ENCODE assay signal across 20 cellular contexts in genomic region chr2:215447673-215448081, GRCh38. TPM values are rescaled to one million over a fixed set of nuclear protein-coding genes. Genes with fewer than 3 reads are reported as not detected.
DNase-seq lines count a peak whose midpoint lies in the region; ATAC-seq, FAIRE-seq and TF ChIP-seq lines count a peak whose summit lies in the region.
"Had no signal": no experiment of that assay in that cellular context is flagged by ENCODE, and none has a peak within 500 bp of the region (broad histone marks: within the 10 kb centered on the region; RNA-seq: fewer than 3 reads in every experiment).

No MANE protein-coding gene starts in this region.

- H3K36me3 ChIP-seq in HepG2 (replicated peaks in 1 of 2; ENCODE audit: control insufficient read depth in 1 of 2, insufficient read depth in 2 of 2, low read length in 2 of 2), result no peaks in the 10 kb centered on the region
- no peaks in the 10 kb centered on the region for H3K36me3 ChIP-seq in right lobe of liver
- H3K36me3 ChIP-seq in smooth muscle cell (ENCODE audit: low read depth), result no peaks in the 10 kb centered on the region
- H3K36me3 ChIP-seq: BLaER1 had no signal

- no peak for DNase-seq in HepG2 (ENCODE audit: low spot score)
- no peak for DNase-seq in right lobe of liver
- DNase-seq in amniotic epithelial cell (ENCODE audit: low read depth), result peak; percentile 81
- DNase-seq in foreskin keratinocyte, result peak; percentile 93 to 96
- no peak for DNase-seq in smooth muscle cell (lab: John Stamatoyannopoulos, UW; ENCODE audit: unreplicated experiment)
- DNase-seq in natural killer cell, result no peak
- DNase-seq in NCI-H774 (lab: John Stamatoyannopoulos, UW), result no peak
- DNase-seq: 8988T; CD4-positive, alpha-beta memory T cell; DMS153; DMS79; GDM1; H9 had no signal

- no peak overlapping the region for H3K4me3 ChIP-seq in HepG2 (replicated peaks in 1 of 3; ENCODE audit: insufficient read depth in 1 of 3, low read depth in 2 of 3, low read length in 3 of 3)
- H3K4me3 ChIP-seq in right lobe of liver, result no peak overlapping the region
- no peak overlapping the region for H3K4me3 ChIP-seq in smooth muscle cell
- H3K4me3 ChIP-seq: BLaER1 had no signal

- peaks cover 3% of the 10 kb centered on the region for H3K4me1 ChIP-seq in HepG2 (ENCODE audit: insufficient read depth, low read length)
- H3K4me1 ChIP-seq in right lobe of liver, result no peaks in the 10 kb centered on the region
- H3K4me1 ChIP-seq in foreskin keratinocyte, result peaks cover 23% of the 10 kb centered on the region
- no peaks in the 10 kb centered on the region for H3K4me1 ChIP-seq in smooth muscle cell (ENCODE audit: low read depth)
- H3K4me1 ChIP-seq: BLaER1 had no signal

- no peak overlapping the region for H3K4me2 ChIP-seq in HepG2 (ENCODE audit: low read depth, low read length)
- peak overlapping the region; percentile 12 for H3K4me2 ChIP-seq in smooth muscle cell
- H3K4me2 ChIP-seq: BLaER1 had no signal

- TF ChIP-seq EP300 in HepG2 (IDR thresholded peaks at IDR 0.05; ENCODE audit: low read depth in 2 of 2, low read length in 2 of 2), result no peak
- no peak for TF ChIP-seq EP300 in HepG2 (CRISPR knock-in tag; IDR thresholded peaks at IDR 0.05; ENCODE audit: borderline replicate concordance)

- H2AFZ ChIP-seq in HepG2 (ENCODE audit: low read length) (peak overlapping the region; percentile 42), smooth muscle cell (ENCODE audit: low read depth) (no peak overlapping the region)

- H3K9me3 Mint-ChIP-seq in natural killer cell, result no peaks in the 10 kb centered on the region

- H3K79me2 ChIP-seq in HepG2 (ENCODE audit: insufficient read depth, low read length), result no peaks in the 10 kb centered on the region
- no peaks in the 10 kb centered on the region for H3K79me2 ChIP-seq in smooth muscle cell (ENCODE audit: low read depth)

- H3K27me3 ChIP-seq in HepG2 (ENCODE audit: control insufficient read depth in 1 of 2, insufficient read depth in 2 of 2, low read length in 2 of 2), result no peaks in the 10 kb centered on the region
- no peaks in the 10 kb centered on the region for H3K27me3 ChIP-seq in right lobe of liver
- H3K27me3 ChIP-seq in foreskin keratinocyte, result no peaks in the 10 kb centered on the region
- no peaks in the 10 kb centered on the region for H3K27me3 ChIP-seq in smooth muscle cell (ENCODE audit: low read depth)
- H3K27me3 ChIP-seq: BLaER1 had no signal

- peaks cover 20 to 63% of the 10 kb centered on the region in 2 donors for H3K27me3 Mint-ChIP-seq in natural killer cell (ENCODE audit: low read depth in 2 of 2)

- H4K20me1 ChIP-seq in HepG2 (ENCODE audit: insufficient read depth, low read length), result no peaks in the 10 kb centered on the region
- no peaks in the 10 kb centered on the region for H4K20me1 ChIP-seq in smooth muscle cell (ENCODE audit: low read depth)
- H4K20me1 ChIP-seq: BLaER1 had no signal

- H3F3A ChIP-seq in smooth muscle cell (ENCODE audit: low read depth), result no peaks in the 10 kb centered on the region

- H3K4me1 Mint-ChIP-seq in natural killer cell, result no peaks in the 10 kb centered on the region
- H3K4me1 Mint-ChIP-seq: CD14-positive monocyte; CD4-positive, alpha-beta memory T cell had no signal

- no peak for ATAC-seq in HepG2
- no peak for ATAC-seq in right lobe of liver
- peak; percentile 85 for ATAC-seq in foreskin keratinocyte
- no peak for ATAC-seq in natural killer cell
- ATAC-seq in GM21825 (IDR thresholded peaks at IDR 0.05; ENCODE audit: unreplicated experiment), result no peak

- TF ChIP-seq POLR2A in HepG2 (IDR thresholded peaks at IDR 0.05; ENCODE audit: insufficient read depth in 1 of 2, low read depth in 2 of 2, low read length in 2 of 2) (no peak), right lobe of liver (IDR thresholded peaks at IDR 0.05) (no peak)

- in situ Hi-C loops in HepG2 (cut with HindIII; ENCODE audit: extremely low pct_ligation_motif_present, low pct_unique_long_range_greater_than_20kb), result no loop called here

- no peak for FAIRE-seq in HepG2 (lab: Jason Lieb, UNC)
- FAIRE-seq: GM12892, GM18507, H1, HTR-8/SVneo had no signal

- WGBS in HepG2 (ENCODE audit: low lambda C conversion rate), result 90% methylated on average over 3 of the region's 3 CpGs
- WGBS in right lobe of liver (ENCODE audit: insufficient coverage, low coverage, low lambda C conversion rate, missing lambda C conversion rate), result 78% methylated on average over 3 of the region's 3 CpGs
- 60% methylated on average over 3 of the region's 3 CpGs for WGBS in smooth muscle cell (ENCODE audit: low lambda C conversion rate)

- peaks cover 7% of the 10 kb centered on the region for H3K9me3 ChIP-seq in HepG2 (ENCODE audit: low read length)
- H3K9me3 ChIP-seq in right lobe of liver, result no peaks in the 10 kb centered on the region
- no peaks in the 10 kb centered on the region for H3K9me3 ChIP-seq in smooth muscle cell (replicated peaks; ENCODE audit: low read depth)
- H3K9me3 ChIP-seq: BLaER1 had no signal

- no peak overlapping the region for H3K27ac Mint-ChIP-seq in natural killer cell
- H3K27ac Mint-ChIP-seq: CD4-positive, alpha-beta memory T cell; H9 had no signal

- CTCF ChIA-PET in HepG2 (lab: Yijun Ruan, JAX; ENCODE audit: low intra/inter-chr PET ratio, low total read pairs), result no interaction called here

- no TSS peak for BruUV-seq in HepG2 (replicated peaks; lab: Mats Ljungman, UMichigan)

- intact Hi-C loops in HepG2 (cut with micrococcal nuclease; ENCODE audit: unreplicated experiment) (no loop called here), right lobe of liver (cut with DNase I) (no loop called here), natural killer cell (cut with micrococcal nuclease) (no loop called here)

- H3K9ac ChIP-seq in HepG2 (ENCODE audit: insufficient read depth, low read depth, low read length), result no peak overlapping the region
- H3K9ac ChIP-seq in smooth muscle cell (ENCODE audit: low read depth), result no peak overlapping the region
- H3K9ac ChIP-seq: BLaER1 had no signal

- no peak overlapping the region for H3K4me3 Mint-ChIP-seq in natural killer cell
- H3K4me3 Mint-ChIP-seq: CD14-positive monocyte; CD4-positive, alpha-beta memory T cell; H9 had no signal

- POLR2A ChIA-PET in HepG2 (lab: Yijun Ruan, JAX), result interaction anchor here (1.0 kb wide), 1 partner anchor 11 kb away, joined by 3 read pairs; no protein-coding TSS in a partner anchor

- H3K27ac ChIP-seq in HepG2 (ENCODE audit: extremely low read length, insufficient read depth, low read length) (no peak overlapping the region), right lobe of liver (no peak overlapping the region), foreskin keratinocyte (peak overlapping the region; percentile 55), smooth muscle cell (ENCODE audit: low read depth) (peak overlapping the region; percentile 23)
- H3K27ac ChIP-seq: BLaER1 had no signal

- no peak for TF ChIP-seq CTCF in HepG2 (CRISPR knock-in tag; IDR thresholded peaks at IDR 0.05)
- no peak for TF ChIP-seq CTCF in right lobe of liver (IDR thresholded peaks at IDR 0.05)
- TF ChIP-seq CTCF in foreskin keratinocyte (conservative IDR thresholded peaks at IDR 0.05), result no peak
- TF ChIP-seq CTCF in smooth muscle cell (IDR thresholded peaks at IDR 0.05; ENCODE audit: borderline replicate concordance, insufficient read depth, poor library complexity, severe bottlenecking), result no peak
- TF ChIP-seq CTCF in natural killer cell (IDR thresholded peaks at IDR 0.05), result no peak

- TF ChIP-seq RAD21 in HepG2 (CRISPR knock-in tag; IDR thresholded peaks at IDR 0.05), result no peak

- H3K36me3 Mint-ChIP-seq in natural killer cell, result no peaks in the 10 kb centered on the region
- H3K36me3 Mint-ChIP-seq: CD14-positive monocyte; CD4-positive, alpha-beta memory T cell had no signal

TF ChIP-seq in HepG2, 621 proteins besides CTCF, POLR2A, EP300 and RAD21 (continues in another document):
- TF ChIP-seq NPAS2 (CRISPR knock-in tag; IDR thresholded peaks at IDR 0.05; ENCODE audit: borderline replicate concordance), result no peak
- no peak for TF ChIP-seq ZNF343 (CRISPR knock-in tag; IDR thresholded peaks at IDR 0.05)
- no peak for TF ChIP-seq MAZ (IDR thresholded peaks at IDR 0.05; ENCODE audit: borderline replicate concordance, low read depth, low read length)
- TF ChIP-seq MAZ (CRISPR knock-in tag; IDR thresholded peaks at IDR 0.05; ENCODE audit: low read depth), result no peak
- TF ChIP-seq PPARG (CRISPR knock-in tag; conservative IDR thresholded peaks at IDR 0.05), result no peak

RNA-seq across cellular contexts. Expression of gene FN1, which starts 11.8 kb away (rescaled TPM):
- total RNA-seq in HepG2 (2016; rRNA removed; fragmentation: Illumina TruSeq; extraction: Trizol) (1,029 and 1,847 TPM in 2 replicates), right lobe of liver (1,000 to 10,000 TPM in 5 of 6 experiments, 100 to 1,000 TPM in 1; 938 to 2,279 (median 1,324) TPM), foreskin keratinocyte (2,068 and 6,230 TPM in 2 replicates), smooth muscle cell (21,173 and 21,295 TPM in 2 replicates), natural killer cell (under 1 TPM in 1 of 3 donors, not detected in 2; 0.30 TPM)
- total RNA-seq in HepG2 (2016; cell fraction: cytosol; rRNA removed; fragmentation: Illumina TruSeq; extraction: Trizol; ENCODE audit: low read depth), result 126 and 147 TPM in 2 replicates
- total RNA-seq in HepG2 (2016; cell fraction: insoluble cytoplasmic fraction; rRNA removed; fragmentation: Illumina TruSeq; extraction: Trizol), result 854 and 1,853 TPM in 2 replicates
- 296 and 350 TPM in 2 replicates for total RNA-seq in HepG2 (2016; cell fraction: membrane; rRNA removed; fragmentation: Illumina TruSeq; extraction: Trizol)
- total RNA-seq in HepG2 (2016; cell fraction: nucleus; rRNA removed; fragmentation: Illumina TruSeq; extraction: Trizol), result 2,550 and 3,138 TPM in 2 replicates
- polyA plus RNA-seq in HepG2 (2011; rRNA removed) (6,471 and 8,294 TPM in 2 replicates), foreskin keratinocyte (1,523 and 3,810 TPM in 2 replicates), smooth muscle cell (8,934 and 10,917 TPM in 2 replicates)
- 5,228 and 6,020 TPM in 2 replicates for polyA plus RNA-seq in HepG2 (2011; cell fraction: cytosol; rRNA removed)
- 7,071 and 7,329 TPM in 2 replicates for polyA plus RNA-seq in HepG2 (2011; cell fraction: nucleus; rRNA removed)
- polyA plus RNA-seq in HepG2 (2012), result 6,919 and 7,291 TPM in 2 replicates
- polyA plus RNA-seq in HepG2 (2016; cell fraction: cytosol; fragmentation: Illumina TruSeq; extraction: Trizol; ENCODE audit: low read depth), result 105 and 116 TPM in 2 replicates
- polyA plus RNA-seq in HepG2 (2016; cell fraction: insoluble cytoplasmic fraction; fragmentation: Illumina TruSeq; extraction: Trizol; ENCODE audit: low read depth), result 930 and 1,012 TPM in 2 replicates
- 206 and 247 TPM in 2 replicates for polyA plus RNA-seq in HepG2 (2016; cell fraction: membrane; fragmentation: Illumina TruSeq; extraction: Trizol; ENCODE audit: low read depth)
- 3,833 and 4,011 TPM in 2 replicates for polyA plus RNA-seq in HepG2 (2016; cell fraction: nucleus; fragmentation: Illumina TruSeq; extraction: Trizol; ENCODE audit: insufficient read depth, low read depth)
- 4.7 and 8,343 TPM in 2 replicates for polyA minus RNA-seq in HepG2 (2011; rRNA and poly(A)+ RNA removed; ENCODE audit: low replicate concordance)
- polyA minus RNA-seq in HepG2 (2011; cell fraction: cytosol; rRNA and poly(A)+ RNA removed), result 6,416 and 9,415 TPM in 2 replicates
- 5,814 and 6,553 TPM in 2 replicates for polyA minus RNA-seq in HepG2 (2011; cell fraction: nucleus; rRNA and poly(A)+ RNA removed)
- total RNA-seq: CD4-positive, alpha-beta memory T cell had no signal

Comparison
In these comparisons a context has a peak if more than half of its experiments do, and no peak if none do; other contexts are left out.
1. DNase-seq: peak in amniotic epithelial cell (single experiment) and foreskin keratinocyte (2 of 2); none in HepG2 (single experiment), right lobe of liver (0 of 3), smooth muscle cell (single experiment), natural killer cell (single experiment) and NCI-H774 (single experiment).
2. H3K27ac ChIP-seq: peak in foreskin keratinocyte (single experiment) and smooth muscle cell (single experiment); none in HepG2 (single experiment) and right lobe of liver (0 of 3).
3. RNA of gene FN1, which starts 11.8 kb away (total RNA-seq): 21,173 to 21,295 TPM in smooth muscle cell, 2,068 to 6,230 TPM in foreskin keratinocyte, 126 to 3,138 TPM in HepG2 and 938 to 2,279 TPM in right lobe of liver; 0.30 TPM in natural killer cell; every median in the first group is over 10 times any median in the second.